Comparison of ENCODE assay signal across 12 cellular contexts in genomic region chr20:6034134-6034969, GRCh38. TPM values are rescaled to one million over a fixed set of nuclear protein-coding genes. Genes with fewer than 3 reads are reported as not detected.
A peak's percentile ranks its signal among the peaks of the same experiment; 100 is the strongest.
DNase-seq lines count a peak whose midpoint lies in the region; ATAC-seq and TF ChIP-seq lines count a peak whose summit lies in the region.
"Had no signal": no experiment of that assay in that cellular context is flagged by ENCODE, and none has a peak within 500 bp of the region (broad histone marks: within the 10 kb centered on the region; RNA-seq: fewer than 3 reads in every experiment).

No MANE protein-coding gene starts in this region.

- peak overlapping the region in 4 of 7 donors; percentile 8 to 54 (median 32) for H3K27ac Mint-ChIP-seq in CD14-positive monocyte

- no peak overlapping the region for H3K9ac ChIP-seq in mesenchymal stem cell (ENCODE audit: low read length)

- no peak overlapping the region for H3K14ac ChIP-seq in mesenchymal stem cell (ENCODE audit: low read length in 2 of 2)

- no peak for ATAC-seq in mucosa of descending colon

- WGBS in mesenchymal stem cell = 82% methylated on average over 2 of the region's 2 CpGs

- H4K91ac ChIP-seq in mesenchymal stem cell (ENCODE audit: low read length) = no peak overlapping the region

- H3K36me3 ChIP-seq in brain microvascular endothelial cell (replicated peaks) (peaks cover 21% of the 10 kb centered on the region), mesenchymal stem cell (ENCODE audit: control insufficient read depth in 1 of 2, insufficient read depth in 2 of 2, low read depth in 1 of 2, low read length in 2 of 2) (peaks cover 21 to 67% of the 10 kb centered on the region in 2 experiments), mucosa of descending colon (ENCODE audit: low read depth) (peaks cover 4% of the 10 kb centered on the region)

- no peak overlapping the region for H2BK15ac ChIP-seq in mesenchymal stem cell (ENCODE audit: low read depth, poor library complexity, severe bottlenecking)

- peaks cover 14% of the 10 kb centered on the region for H3K4me1 Mint-ChIP-seq in CD14-positive monocyte

- in situ Hi-C loops in KBM-7 (cut with MboI; ENCODE audit: low pct_unique_long_range_greater_than_20kb, low sequenced_read_pairs) (no loop called here), brain microvascular endothelial cell (cut with HindIII; ENCODE audit: low pct_ligation_motif_present, low sequenced_read_pairs) (no loop called here)

- no peaks in the 10 kb centered on the region for H3K27me3 ChIP-seq in brain microvascular endothelial cell (replicated peaks)
- H3K27me3 ChIP-seq in mesenchymal stem cell (ENCODE audit: control insufficient read depth in 1 of 2, insufficient read depth in 1 of 2, low read length in 2 of 2) = no peaks in the 10 kb centered on the region
- H3K27me3 ChIP-seq: adrenal gland had no signal

- H3K79me1 ChIP-seq in mesenchymal stem cell (replicated peaks; ENCODE audit: low read length, poor library complexity, severe bottlenecking) = peaks cover 17% of the 10 kb centered on the region

- no peak overlapping the region for H2BK120ac ChIP-seq in mesenchymal stem cell (ENCODE audit: low read depth, low read length)

- no peak for TF ChIP-seq CTCF in CD14-positive monocyte (IDR thresholded peaks at IDR 0.05)
- TF ChIP-seq CTCF in brain microvascular endothelial cell (IDR thresholded peaks at IDR 0.05; ENCODE audit: low read depth, low read length, missing control alignments) = no peak
- no peak for TF ChIP-seq CTCF in mucosa of descending colon (IDR thresholded peaks at IDR 0.05)

- no peaks in the 10 kb centered on the region for H3K9me3 ChIP-seq in mesenchymal stem cell (ENCODE audit: control insufficient read depth, low read length)
- H3K9me3 ChIP-seq in mucosa of descending colon = no peaks in the 10 kb centered on the region
- H3K9me3 ChIP-seq: adrenal gland had no signal

- DNase-seq in CD14-positive monocyte (ENCODE audit: low spot score) = no peak
- peak; percentile 56 for DNase-seq in KBM-7
- DNase-seq in brain microvascular endothelial cell = peak; percentile 16
- DNase-seq in mesenchymal stem cell = peak; percentile 54
- DNase-seq in middle frontal gyrus (ENCODE audit: extremely low spot score, low spot score) = no peak
- DNase-seq in head of caudate nucleus = no peak
- DNase-seq in NCI-H187 (lab: John Stamatoyannopoulos, UW) = no peak
- no peak for DNase-seq in mucosa of descending colon
- DNase-seq: COR-L47, NCI-H2029 treated with DMSO at 0.1 percent for 48 hours, PC-9 had no signal

- peak overlapping the region; percentile 20 for H3K27ac ChIP-seq in brain microvascular endothelial cell
- H3K27ac ChIP-seq in mesenchymal stem cell (ENCODE audit: low read length, poor library complexity, severe bottlenecking) = no peak overlapping the region
- H3K27ac ChIP-seq: PC-9 had no signal

- no peak overlapping the region for H2BK5ac ChIP-seq in mesenchymal stem cell (ENCODE audit: low read depth, low read length, poor library complexity, severe bottlenecking)

- H3K4me3 ChIP-seq in brain microvascular endothelial cell (ENCODE audit: low read depth, low read length) (no peak overlapping the region), mesenchymal stem cell (ENCODE audit: insufficient read depth in 1 of 2, low read depth in 1 of 2, low read length in 2 of 2) (no peak overlapping the region), mucosa of descending colon (no peak overlapping the region)
- H3K4me3 ChIP-seq: adrenal gland, PC-9 had no signal

- intact Hi-C loops in CD14-positive monocyte (cut with micrococcal nuclease) (no loop called here), head of caudate nucleus (cut with DNase I) (no loop called here), mucosa of descending colon (cut with DNase I, micrococcal nuclease) (no loop called here)

- H2BK12ac ChIP-seq in mesenchymal stem cell (ENCODE audit: low read length in 2 of 2) = no peak overlapping the region

- H3K4ac ChIP-seq in mesenchymal stem cell (ENCODE audit: low read depth in 1 of 2, low read length in 2 of 2) = no peak overlapping the region

- peaks cover 0 to 1% (median 0%) of the 10 kb centered on the region in 7 donors for H3K9me3 Mint-ChIP-seq in CD14-positive monocyte

- no peak overlapping the region for H3K23ac ChIP-seq in mesenchymal stem cell (ENCODE audit: low read length in 2 of 2)

- peaks cover 66 to 87% of the 10 kb centered on the region in 2 donors for H3K36me3 Mint-ChIP-seq in CD14-positive monocyte

- no peak overlapping the region for H2AFZ ChIP-seq in mesenchymal stem cell (ENCODE audit: low read depth, low read length)
- H2AFZ ChIP-seq: PC-9 had no signal

- no peak overlapping the region for H3K18ac ChIP-seq in mesenchymal stem cell (ENCODE audit: low read depth in 1 of 2, low read length in 2 of 2)

- H3K4me2 ChIP-seq in mesenchymal stem cell (ENCODE audit: low read length, poor library complexity, severe bottlenecking) = no peak overlapping the region
- H3K4me2 ChIP-seq: PC-9 had no signal

- H2AK5ac ChIP-seq in mesenchymal stem cell (ENCODE audit: low read length, severe bottlenecking) = no peak overlapping the region

- no peak overlapping the region for H4K8ac ChIP-seq in mesenchymal stem cell (ENCODE audit: low read length)

- H3K27me3 Mint-ChIP-seq in CD14-positive monocyte (ENCODE audit: low read depth in 3 of 3) = peaks cover 0 to 1% (median 0%) of the 10 kb centered on the region in 3 donors

- no peaks in the 10 kb centered on the region for H3K4me1 ChIP-seq in mesenchymal stem cell (ENCODE audit: control insufficient read depth, insufficient read depth, low read depth, low read length)
- H3K4me1 ChIP-seq in mucosa of descending colon (ENCODE audit: low read depth) = no peaks in the 10 kb centered on the region

- H3K4me3 Mint-ChIP-seq in CD14-positive monocyte = no peak overlapping the region

RNA-seq across cellular contexts. Expression of gene LRRN4, which starts 19.5 kb away (rescaled TPM):
- polyA plus RNA-seq in CD14-positive monocyte = not detected
- polyA plus RNA-seq in mesenchymal stem cell (2013, experiment 1 of 2) = 17.1 TPM
- polyA plus RNA-seq in mesenchymal stem cell (2013, experiment 2 of 2) = 15.9 TPM
- total RNA-seq in mucosa of descending colon = not detected

RNA-seq across cellular contexts. Expression of gene CRLS1, which starts 28.4 kb away (rescaled TPM):
- polyA plus RNA-seq in CD14-positive monocyte = 10 to 100 TPM; 37.2 to 55.4 TPM
- 39.4 TPM for polyA plus RNA-seq in mesenchymal stem cell (2013, experiment 1 of 2)
- 39.3 TPM for polyA plus RNA-seq in mesenchymal stem cell (2013, experiment 2 of 2)
- 10 to 100 TPM; 36.7 to 56.2 (median 41.8) TPM for total RNA-seq in mucosa of descending colon

Comparison
In these comparisons a context has a peak if more than half of its experiments do, and no peak if none do; other contexts are left out.
1. DNase-seq: peak in KBM-7 (single experiment), brain microvascular endothelial cell (single experiment) and mesenchymal stem cell (single experiment); none in CD14-positive monocyte (single experiment), middle frontal gyrus (single experiment), head of caudate nucleus (0 of 42), NCI-H187 (0 of 2) and mucosa of descending colon (0 of 3).